17 cellular contexts compared by ENCODE assay signal in the genomic region with DNA sequence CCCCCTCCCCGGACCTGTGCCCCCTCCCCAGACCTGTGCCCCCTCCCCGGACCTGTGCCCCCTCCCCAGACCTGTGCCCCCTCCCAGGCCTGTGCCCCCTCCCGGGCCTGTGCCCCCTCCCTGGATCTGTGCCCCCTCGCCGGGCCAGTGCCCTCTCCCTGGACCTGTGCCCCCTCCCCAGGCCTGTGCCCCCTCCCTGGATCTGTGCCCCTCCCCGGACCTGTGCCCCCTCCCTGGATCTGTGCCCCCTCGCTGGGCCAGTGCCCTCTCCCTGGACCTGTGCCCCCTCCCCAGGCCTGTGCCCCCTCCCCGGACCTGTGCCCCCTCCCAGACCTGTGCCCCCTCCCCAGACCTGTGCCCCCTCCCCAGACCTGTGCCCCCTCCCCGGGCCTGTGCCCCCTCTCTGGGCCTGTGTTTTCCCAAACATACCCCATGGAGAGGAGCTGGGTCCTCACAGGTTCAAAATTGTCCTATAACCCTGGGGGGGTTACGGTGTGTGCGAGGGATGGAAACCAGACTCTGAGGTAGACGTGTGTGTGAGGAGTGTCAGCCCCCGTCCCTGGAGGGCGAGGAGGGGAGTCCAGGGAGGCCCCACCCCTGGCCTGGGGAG.
"Had no signal": no experiment of that assay in that cellular context is flagged by ENCODE, and none has a peak within 500 bp of the region (broad histone marks: within the 10 kb centered on the region; RNA-seq: fewer than 3 reads in every experiment).

No MANE protein-coding gene starts in this region.

- DNase-seq: activated CD4-positive, alpha-beta memory T cell treated with anti-CD3 and anti-CD28 coated beads for 36 hours; activated CD8-positive, alpha-beta memory T cell treated with anti-CD3 and anti-CD28 coated beads, Interleukin-2, amount 10 ng/mL, durations not matched to agents 7 days and 5 days; activated naive CD4-positive, alpha-beta T cell; activated T-cell treated with anti-CD3 and anti-CD28 coated beads, Interleukin-2, amount 50 U/mL, for 1 hour; central memory CD4-positive, alpha-beta T cell; colonic mucosa; foreskin keratinocyte; stimulated activated naive CD8-positive, alpha-beta T cell treated with anti-CD3 and anti-CD28 coated beads, Interleukin-15, Interleukin-2, amounts not matched to agents 100 U/mL and 50 U/mL, for 24 hours; SW 1271; T-helper 2 cell; uterus had no signal

- ATAC-seq: activated CD8-positive, alpha-beta memory T cell treated with anti-CD3 and anti-CD28 coated beads, Interleukin-2, amount 10 ng/mL, durations not matched to agents 7 days and 5 days; activated T-helper 17 cell treated with anti-CD3 and anti-CD28 coated beads, Interleukin-2, amount 50 U/mL, for 72 hours; foreskin keratinocyte; stimulated activated naive CD8-positive, alpha-beta T cell treated with anti-CD3 and anti-CD28 coated beads, Interleukin-15, Interleukin-2, amounts not matched to agents 100 U/mL and 50 U/mL, for 24 hours had no signal

- H3K4me3 Mint-ChIP-seq: activated CD4-positive, alpha-beta memory T cell treated with anti-CD3 and anti-CD28 coated beads for 36 hours; activated CD8-positive, alpha-beta memory T cell treated with anti-CD3 and anti-CD28 coated beads, Interleukin-2, amount 10 ng/mL, durations not matched to agents 7 days and 5 days; activated T-helper 17 cell treated with anti-CD3 and anti-CD28 coated beads, Interleukin-2, amount 50 U/mL, for 72 hours; memory B cell had no signal

- H3K36me3 Mint-ChIP-seq: activated CD4-positive, alpha-beta memory T cell treated with anti-CD3 and anti-CD28 coated beads for 36 hours; activated CD8-positive, alpha-beta memory T cell treated with anti-CD3 and anti-CD28 coated beads, Interleukin-2, amount 10 ng/mL, durations not matched to agents 7 days and 5 days; brain; memory B cell had no signal

- H3K36me3 ChIP-seq: colonic mucosa, tibial artery, uterus had no signal

- H3K9me3 ChIP-seq: colonic mucosa, tibial artery, uterus had no signal

- H2AFZ ChIP-seq: hepatocyte had no signal

- H3K4me3 ChIP-seq: colonic mucosa, hepatocyte, skin epidermis, tibial artery, uterus had no signal

- H3K4me1 Mint-ChIP-seq: activated CD8-positive, alpha-beta memory T cell treated with anti-CD3 and anti-CD28 coated beads, Interleukin-2, amount 10 ng/mL, durations not matched to agents 7 days and 5 days had no signal

- H3K9me3 Mint-ChIP-seq: activated CD4-positive, alpha-beta memory T cell treated with anti-CD3 and anti-CD28 coated beads for 36 hours; activated T-helper 17 cell treated with anti-CD3 and anti-CD28 coated beads, Interleukin-2, amount 50 U/mL, for 72 hours; memory B cell had no signal

- H3K27me3 ChIP-seq: colonic mucosa, hepatocyte, tibial artery, uterus had no signal

- H3K27ac Mint-ChIP-seq: activated CD4-positive, alpha-beta memory T cell treated with anti-CD3 and anti-CD28 coated beads for 36 hours; activated CD8-positive, alpha-beta memory T cell treated with anti-CD3 and anti-CD28 coated beads, Interleukin-2, amount 10 ng/mL, durations not matched to agents 7 days and 5 days; activated T-helper 17 cell treated with anti-CD3 and anti-CD28 coated beads, Interleukin-2, amount 50 U/mL, for 72 hours; memory B cell had no signal

- H3K4me1 ChIP-seq: colonic mucosa had no signal

- H3K27ac ChIP-seq: colonic mucosa, foreskin keratinocyte, hepatocyte, skin epidermis, uterus had no signal

- H3K4me2 ChIP-seq: hepatocyte had no signal

- H3K79me2 ChIP-seq: hepatocyte had no signal
